In genomic region chr5:142426129-142426641, GRCh38 we compare ENCODE assay signal across 8 cellular contexts.
A peak's percentile ranks its signal among the peaks of the same experiment; 100 is the strongest.
DNase-seq lines count a peak whose midpoint lies in the region; ATAC-seq and TF ChIP-seq lines count a peak whose summit lies in the region.

No MANE protein-coding gene starts in this region.

- H3K27me3 ChIP-seq in CD4-positive, alpha-beta T cell (ENCODE audit: control insufficient read depth, insufficient read depth, low read length), result no peaks in the 10 kb centered on the region
- H3K27me3 ChIP-seq in PC-3 (ENCODE audit: low read length), result no peaks in the 10 kb centered on the region

- DNase-seq in CD4-positive, alpha-beta T cell, result peak in 8 of 10 experiments; percentile 7 to 36 (median 18)
- DNase-seq in PC-3 (peak; percentile 2), brain pericyte (ENCODE audit: low read depth, low spot score) (peak; percentile 75), SK-N-DZ (ENCODE audit: low spot score) (no peak), SKM-1 treated with dmso at 0.1 percent for 144 hours (lab: John Stamatoyannopoulos, UW; ENCODE audit: unreplicated experiment) (no peak), foreskin fibroblast (no peak)
- peak in 7 of 10 donors; percentile 4 to 43 (median 33) for DNase-seq in naive thymus-derived CD8-positive, alpha-beta T cell

- no peaks in the 10 kb centered on the region for H3K9me2 ChIP-seq in PC-3 (replicated peaks; ENCODE audit: low read length)

- H3K27ac ChIP-seq in CD4-positive, alpha-beta T cell (ENCODE audit: low read depth, low read length), result no peak overlapping the region
- no peak overlapping the region for H3K27ac ChIP-seq in PC-3 (ENCODE audit: low read length)

- H3K27ac Mint-ChIP-seq in CD4-positive, alpha-beta T cell, result peak overlapping the region; percentile 9
- H3K27ac Mint-ChIP-seq in naive thymus-derived CD8-positive, alpha-beta T cell, result peak overlapping the region in 2 of 10 donors; percentile 26 to 28

- H2AFZ ChIP-seq in PC-3 (ENCODE audit: low read length), result no peak overlapping the region

- no peaks in the 10 kb centered on the region for H3K27me3 Mint-ChIP-seq in CD4-positive, alpha-beta T cell
- H3K27me3 Mint-ChIP-seq in naive thymus-derived CD8-positive, alpha-beta T cell, result no peaks in the 10 kb centered on the region

- H3K36me3 Mint-ChIP-seq in CD4-positive, alpha-beta T cell (ENCODE audit: low read depth), result no peaks in the 10 kb centered on the region
- peaks cover 0 to 12% (median 2%) of the 10 kb centered on the region in 3 donors for H3K36me3 Mint-ChIP-seq in naive thymus-derived CD8-positive, alpha-beta T cell

- TF ChIP-seq CTCF in CD4-positive, alpha-beta T cell (IDR thresholded peaks at IDR 0.05), result no peak
- no peak for TF ChIP-seq CTCF in PC-3 (conservative IDR thresholded peaks at IDR 0.05; ENCODE audit: low read depth, low read length)
- TF ChIP-seq CTCF in foreskin fibroblast (IDR thresholded peaks at IDR 0.05; ENCODE audit: low read depth, low read length), result no peak

- BruUV-seq in PC-3 (replicated peaks; lab: Mats Ljungman, UMichigan), result no TSS peak

- ATAC-seq in CD4-positive, alpha-beta T cell (ENCODE audit: poor library complexity), result peak; percentile 83
- no peak for ATAC-seq in PC-3
- peak; percentile 54 to 93 for ATAC-seq in naive thymus-derived CD8-positive, alpha-beta T cell
- ATAC-seq in HG03571 (IDR thresholded peaks at IDR 0.05; ENCODE audit: unreplicated experiment), result no peak

- POLR2A ChIA-PET in CD4-positive, alpha-beta T cell (lab: Charles Lee), result no interaction called here
- POLR2A ChIA-PET in PC-3 (lab: Charles Lee; ENCODE audit: unreplicated experiment), result no interaction called here
- POLR2A ChIA-PET in naive thymus-derived CD8-positive, alpha-beta T cell (lab: Charles Lee), result no interaction called here

- H4K20me1 ChIP-seq in PC-3 (ENCODE audit: low read length), result no peaks in the 10 kb centered on the region

- H3K4me1 Mint-ChIP-seq in CD4-positive, alpha-beta T cell (ENCODE audit: low read depth), result peaks cover 59% of the 10 kb centered on the region
- peaks cover 10 to 41% (median 27%) of the 10 kb centered on the region in 4 donors for H3K4me1 Mint-ChIP-seq in naive thymus-derived CD8-positive, alpha-beta T cell

- H3K4me3 ChIP-seq in PC-3 (ENCODE audit: low read length) (no peak overlapping the region), foreskin fibroblast (ENCODE audit: low read depth in 1 of 2, low read length in 2 of 2) (no peak overlapping the region)

- no peak overlapping the region for H3K9ac ChIP-seq in PC-3 (ENCODE audit: low read length)

- no peak overlapping the region for H3K4me2 ChIP-seq in PC-3 (ENCODE audit: low read length)

- CTCF ChIA-PET in CD4-positive, alpha-beta T cell (lab: Charles Lee), result no interaction called here
- CTCF ChIA-PET in PC-3 (lab: Charles Lee), result no interaction called here

- no peaks in the 10 kb centered on the region for H3K79me2 ChIP-seq in PC-3 (ENCODE audit: low read length)

- no peaks in the 10 kb centered on the region for H3K36me3 ChIP-seq in PC-3 (ENCODE audit: low read depth, low read length)

- H3K4me3 Mint-ChIP-seq in CD4-positive, alpha-beta T cell, result peak overlapping the region; percentile 14
- H3K4me3 Mint-ChIP-seq in naive thymus-derived CD8-positive, alpha-beta T cell, result peak overlapping the region in 6 of 10 donors; percentile 2 to 49 (median 17)

- H3K4me1 ChIP-seq in PC-3 (ENCODE audit: insufficient read depth, low read length), result peaks cover 7% of the 10 kb centered on the region; the same call in 1 of the 2 replicates

- H3K9me3 ChIP-seq in CD4-positive, alpha-beta T cell (ENCODE audit: control insufficient read depth, low read length), result no peaks in the 10 kb centered on the region
- H3K9me3 ChIP-seq in PC-3 (ENCODE audit: low read length), result no peaks in the 10 kb centered on the region

- intact Hi-C loops in CD4-positive, alpha-beta T cell (cut with DNase I, micrococcal nuclease), result loop anchor here in 1 of 2 experiments (10.0 kb wide), 1 partner anchor 101 kb away; the partner anchor contains the start of gene SPRY4
- intact Hi-C loops in PC-3 (cut with micrococcal nuclease), result no loop called here

- peaks cover 3% of the 10 kb centered on the region for H3K9me3 Mint-ChIP-seq in CD4-positive, alpha-beta T cell
- H3K9me3 Mint-ChIP-seq in naive thymus-derived CD8-positive, alpha-beta T cell, result peaks cover 0 to 14% (median 3%) of the 10 kb centered on the region in 9 donors

- no peaks in the 10 kb centered on the region for H3F3A ChIP-seq in PC-3 (ENCODE audit: low read length, unreplicated experiment)

Comparison
In these comparisons a context has a peak if more than half of its experiments do, and no peak if none do; other contexts are left out.
1. ATAC-seq: peak in CD4-positive, alpha-beta T cell (single experiment) and naive thymus-derived CD8-positive, alpha-beta T cell (2 of 2); none in PC-3 (single experiment) and HG03571 (single experiment).
2. DNase-seq: peak in CD4-positive, alpha-beta T cell (8 of 10), PC-3 (single experiment), brain pericyte (single experiment) and naive thymus-derived CD8-positive, alpha-beta T cell (7 of 10); none in SK-N-DZ (single experiment), SKM-1 treated with dmso at 0.1 percent for 144 hours (single experiment) and foreskin fibroblast (0 of 2).